In genomic region chr20:31968299-31969126, GRCh38 we compare ENCODE assay signal across 8 cellular contexts. TPM values are rescaled to one million over a fixed set of nuclear protein-coding genes. Genes with fewer than 3 reads are reported as not detected.
A peak's percentile ranks its signal among the peaks of the same experiment; 100 is the strongest.
DNase-seq lines count a peak whose midpoint lies in the region; ATAC-seq, FAIRE-seq and TF ChIP-seq lines count a peak whose summit lies in the region.

No MANE protein-coding gene starts in this region.

- no peak overlapping the region for H3K27ac Mint-ChIP-seq in immature natural killer cell

- peaks cover 6 to 8% of the 10 kb centered on the region in 2 donors for H3K4me1 Mint-ChIP-seq in immature natural killer cell

- ATAC-seq in activated CD4-positive, CD25-positive, alpha-beta regulatory T cell treated with anti-CD3 and anti-CD28 coated beads, Interleukin-2, amount 50 U/mL, for 24 hours = peak; percentile 79 to 83
- no peak for ATAC-seq in HG03135 (IDR thresholded peaks at IDR 0.05; ENCODE audit: unreplicated experiment)

- POLR2A ChIA-PET in GM10248 (lab: Yijun Ruan, JAX) = no interaction called here

- peak overlapping the region; percentile 83 to 95 (median 90) for H3K4me3 Mint-ChIP-seq in immature natural killer cell

- no peaks in the 10 kb centered on the region for H3K36me3 ChIP-seq in bronchial epithelial cell (ENCODE audit: control insufficient read depth, insufficient read depth, low read length)

- H3K27me3 ChIP-seq in bronchial epithelial cell (ENCODE audit: control insufficient read depth, insufficient read depth, low read length) = peaks cover 6% of the 10 kb centered on the region

- peaks cover 17 to 45% (median 18%) of the 10 kb centered on the region in 3 donors for H3K27me3 Mint-ChIP-seq in immature natural killer cell (ENCODE audit: low read depth in 3 of 3)

- CTCF ChIA-PET in GM10248 (lab: Yijun Ruan, JAX) = interaction anchor here (1.1 to 5.9 kb wide), 5 partner anchors 12 to 121 kb away, joined by 3 to 31 read pairs (median 10); partner anchors contain the start of gene PDRG1

- peaks cover 0 to 2% (median 0%) of the 10 kb centered on the region in 6 donors for H3K9me3 Mint-ChIP-seq in immature natural killer cell

- DNase-seq in GM10248 (ENCODE audit: extremely low spot score) (peak; percentile 93), KBM-7 (peak; percentile 88), bronchial epithelial cell (ENCODE audit: low read depth) (peak; percentile 31), immature natural killer cell (peak; percentile 80)
- peak; percentile 68 to 75 for DNase-seq in stimulated activated CD4-positive, alpha-beta T cell treated with anti-CD3 and anti-CD28 coated beads, Interleukin-15, amount 100 ng/mL, for 1 hour (ENCODE audit: low read depth in 1 of 2, low spot score in 1 of 2)
- DNase-seq in NK-92 treated with Interleukin-12 subunit alpha and Interleukin-12 subunit beta, amount 100 ng/mL, for 24 hours (lab: John Stamatoyannopoulos, UW) = no peak

- peaks cover 0 to 8% (median 0%) of the 10 kb centered on the region in 3 donors for H3K36me3 Mint-ChIP-seq in immature natural killer cell

- no peak overlapping the region for H3K4me3 ChIP-seq in bronchial epithelial cell (ENCODE audit: low read depth, low read length)

- no peak for FAIRE-seq in bronchial epithelial cell (lab: Jason Lieb, UNC)

- in situ Hi-C loops in KBM-7 (cut with MboI; ENCODE audit: low pct_unique_long_range_greater_than_20kb, low sequenced_read_pairs) = no loop called here

- TF ChIP-seq CTCF in GM10248 (IDR thresholded peaks at IDR 0.05; ENCODE audit: control extremely low read depth, extremely low read depth, low read depth, missing control alignments) = no peak
- no peak for TF ChIP-seq CTCF in bronchial epithelial cell (IDR thresholded peaks at IDR 0.05; ENCODE audit: insufficient read depth, low read length, severe bottlenecking)

RNA-seq across cellular contexts. Expression of gene XKR7, which starts 0.6 kb away (rescaled TPM):
- not detected in 2 replicates for total RNA-seq in bronchial epithelial cell
- polyA plus RNA-seq in immature natural killer cell = not detected

RNA-seq across cellular contexts. Expression of gene PDRG1, which starts 16.7 kb away (rescaled TPM):
- total RNA-seq in bronchial epithelial cell = 6.3 and 6.8 TPM in 2 replicates
- polyA plus RNA-seq in immature natural killer cell = 10 to 100 TPM; 11.9 to 26.0 (median 18.6) TPM

RNA-seq across cellular contexts. Expression of gene CCM2L, which starts 41.7 kb away (rescaled TPM):
- not detected in 2 replicates for total RNA-seq in bronchial epithelial cell
- polyA plus RNA-seq in immature natural killer cell = not detected
